ENCODE assay signal across 1 cellular context in genomic region chr4:75169020-75169814, GRCh38.
TF ChIP-seq lines count a peak whose summit lies in the region.

No MANE protein-coding gene starts in this region.

TF ChIP-seq in Ishikawa, 13 proteins besides CTCF, POLR2A, EP300 and RAD21 (continued from another document):
- no peak for TF ChIP-seq REST (IDR thresholded peaks at IDR 0.05; ENCODE audit: low read depth)
- TF ChIP-seq CEBPB (IDR thresholded peaks at IDR 0.05) = no peak
